Comparison of ENCODE assay signal across 8 cellular contexts in the genomic region with DNA sequence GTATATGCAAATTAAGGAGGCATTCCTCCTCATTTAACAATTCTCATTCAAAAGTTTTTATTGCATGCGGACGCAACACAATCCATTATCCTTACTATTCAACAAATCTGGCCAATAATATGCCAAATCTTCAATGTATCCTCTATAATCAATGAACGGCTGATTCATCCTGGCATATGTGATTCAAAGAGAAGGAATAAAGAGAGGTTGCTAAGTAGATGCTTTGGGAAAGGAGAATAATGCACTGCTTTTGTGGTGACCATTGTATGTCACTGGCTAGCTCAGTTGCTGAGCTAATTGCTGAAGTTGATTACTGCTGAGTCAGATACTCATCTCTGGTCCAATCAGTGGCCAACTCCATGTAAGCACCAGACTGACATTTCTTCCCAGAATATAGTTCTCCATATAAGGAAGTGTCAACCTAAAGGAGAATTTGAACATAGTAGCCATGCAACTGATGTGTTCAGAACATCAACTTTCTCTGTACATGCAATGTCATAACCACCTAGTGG.
DNase-seq lines count a peak whose midpoint lies in the region; ATAC-seq and TF ChIP-seq lines count a peak whose summit lies in the region.
"Had no signal": no experiment of that assay in that cellular context is flagged by ENCODE, and none has a peak within 500 bp of the region (broad histone marks: within the 10 kb centered on the region; RNA-seq: fewer than 3 reads in every experiment).

No MANE protein-coding gene starts in this region.

- H3K4me3 ChIP-seq in HAP-1: no peak overlapping the region
- H3K4me3 ChIP-seq in endodermal cell (ENCODE audit: low read length): no peak overlapping the region
- H3K4me3 ChIP-seq in trophoblast cell (ENCODE audit: low read depth, low read length): no peak overlapping the region
- H3K4me3 ChIP-seq: BLaER1 had no signal

- H3K4me1 Mint-ChIP-seq in endodermal cell: peaks cover 35% of the 10 kb centered on the region
- no peaks in the 10 kb centered on the region for H3K4me1 Mint-ChIP-seq in CD4-positive, alpha-beta T cell (ENCODE audit: low read depth)

- H3K79me1 ChIP-seq in trophoblast cell (ENCODE audit: low read length): no peaks in the 10 kb centered on the region

- no peak for TF ChIP-seq CTCF in endodermal cell (conservative IDR thresholded peaks at IDR 0.05)
- no peak for TF ChIP-seq CTCF in CD4-positive, alpha-beta T cell (IDR thresholded peaks at IDR 0.05)

- no peak overlapping the region for H3K23ac ChIP-seq in trophoblast cell (ENCODE audit: low read length)

- H4K91ac ChIP-seq in trophoblast cell (ENCODE audit: low read depth, low read length): no peak overlapping the region

- no peak overlapping the region for H2BK120ac ChIP-seq in trophoblast cell (ENCODE audit: insufficient read depth, low read length, poor library complexity)

- no peaks in the 10 kb centered on the region for H3K27me3 Mint-ChIP-seq in endodermal cell (ENCODE audit: insufficient read depth)
- H3K27me3 Mint-ChIP-seq in CD4-positive, alpha-beta T cell: no peaks in the 10 kb centered on the region

- H3K36me3 Mint-ChIP-seq in endodermal cell (ENCODE audit: low read depth): peaks cover 1% of the 10 kb centered on the region
- H3K36me3 Mint-ChIP-seq in CD4-positive, alpha-beta T cell (ENCODE audit: low read depth): no peaks in the 10 kb centered on the region

- DNase-seq in HAP-1 (ENCODE audit: low spot score in 2 of 2) (peak; percentile 53 to 96), SK-N-DZ (ENCODE audit: low spot score) (peak; percentile 27), endodermal cell (no peak), T1000 (lab: John Stamatoyannopoulos, UW) (no peak), trophoblast cell (no peak)
- DNase-seq in CD4-positive, alpha-beta T cell: no peak
- DNase-seq: DMS53 had no signal

- no peak overlapping the region for H3K4me3 Mint-ChIP-seq in endodermal cell
- H3K4me3 Mint-ChIP-seq in CD4-positive, alpha-beta T cell: no peak overlapping the region

- no peak overlapping the region for H2BK12ac ChIP-seq in trophoblast cell (ENCODE audit: low read length)

- no peak overlapping the region for H4K8ac ChIP-seq in trophoblast cell (ENCODE audit: low read depth, low read length)

- 32% methylated on average over 3 of the region's 3 CpGs; no CpG with 5 or more reads in 1 of the 2 experiments for WGBS in endodermal cell (ENCODE audit: insufficient coverage in 1 of 2, insufficient read length in 1 of 2), 2 experiments
- no CpG with 5 or more reads among the region's 3 CpGs for WGBS in trophoblast cell (ENCODE audit: extremely low coverage, insufficient coverage, insufficient read length)

- H3K79me2 ChIP-seq in trophoblast cell (ENCODE audit: control insufficient read depth, insufficient read depth, low read length, poor library complexity): no peaks in the 10 kb centered on the region

- no peaks in the 10 kb centered on the region for H3K9me3 ChIP-seq in HAP-1
- H3K9me3 ChIP-seq in endodermal cell (ENCODE audit: control insufficient read depth, low read length): peaks cover 20% of the 10 kb centered on the region
- H3K9me3 ChIP-seq in trophoblast cell (ENCODE audit: insufficient read depth, low read depth, low read length): no peaks in the 10 kb centered on the region
- no peaks in the 10 kb centered on the region for H3K9me3 ChIP-seq in CD4-positive, alpha-beta T cell (ENCODE audit: control insufficient read depth, low read length)
- H3K9me3 ChIP-seq: BLaER1 had no signal

- H3K4me1 ChIP-seq in HAP-1: peaks cover 27% of the 10 kb centered on the region
- peaks cover 9% of the 10 kb centered on the region for H3K4me1 ChIP-seq in endodermal cell (ENCODE audit: control insufficient read depth, insufficient read depth, low read length)
- peaks cover 0 to 9% of the 10 kb centered on the region in 2 experiments for H3K4me1 ChIP-seq in trophoblast cell (ENCODE audit: control insufficient read depth in 1 of 2, insufficient read depth in 2 of 2, low read length in 2 of 2)
- H3K4me1 ChIP-seq: BLaER1 had no signal

- H3K27ac ChIP-seq in endodermal cell (ENCODE audit: low read depth, low read length): peak overlapping the region; percentile 18
- H3K27ac ChIP-seq in trophoblast cell (ENCODE audit: low read depth, low read length): no peak overlapping the region
- no peak overlapping the region for H3K27ac ChIP-seq in CD4-positive, alpha-beta T cell (ENCODE audit: low read depth, low read length)
- H3K27ac ChIP-seq: BLaER1 had no signal

- H2AFZ ChIP-seq in trophoblast cell (ENCODE audit: insufficient read depth, low read length, poor library complexity): no peak overlapping the region

- H3K18ac ChIP-seq in trophoblast cell (ENCODE audit: low read length): no peak overlapping the region

- H4K12ac ChIP-seq in trophoblast cell (ENCODE audit: low read depth, low read length): no peak overlapping the region

- ATAC-seq in CD4-positive, alpha-beta T cell (ENCODE audit: poor library complexity): no peak

- H3K27me3 ChIP-seq in HAP-1 (ENCODE audit: low read depth) (no peaks in the 10 kb centered on the region), endodermal cell (ENCODE audit: control insufficient read depth, insufficient read depth, low read length, poor library complexity, severe bottlenecking) (no peaks in the 10 kb centered on the region), trophoblast cell (ENCODE audit: insufficient read depth, low read length) (no peaks in the 10 kb centered on the region)
- H3K27me3 ChIP-seq in CD4-positive, alpha-beta T cell (ENCODE audit: control insufficient read depth, insufficient read depth, low read length): no peaks in the 10 kb centered on the region
- H3K27me3 ChIP-seq: BLaER1 had no signal

- intact Hi-C loops in CD4-positive, alpha-beta T cell (cut with DNase I, micrococcal nuclease): no loop called here

- CTCF ChIA-PET in CD4-positive, alpha-beta T cell (lab: Charles Lee): no interaction called here

- no peak overlapping the region for H2AK5ac ChIP-seq in trophoblast cell (ENCODE audit: low read length)

- no peak overlapping the region for H3K4ac ChIP-seq in trophoblast cell (ENCODE audit: low read depth, low read length)

- H3K14ac ChIP-seq in trophoblast cell (ENCODE audit: low read length): no peak overlapping the region

- POLR2A ChIA-PET in CD4-positive, alpha-beta T cell (lab: Charles Lee): no interaction called here

- peaks cover 25% of the 10 kb centered on the region for H3K9me3 Mint-ChIP-seq in endodermal cell
- H3K9me3 Mint-ChIP-seq in CD4-positive, alpha-beta T cell: peaks cover 6% of the 10 kb centered on the region

- no peak overlapping the region for H2BK5ac ChIP-seq in trophoblast cell (ENCODE audit: low read depth, low read length, poor library complexity)

- H3K36me3 ChIP-seq in HAP-1 (replicated peaks): no peaks in the 10 kb centered on the region
- no peaks in the 10 kb centered on the region for H3K36me3 ChIP-seq in endodermal cell (ENCODE audit: control insufficient read depth, insufficient read depth, low read length)
- no peaks in the 10 kb centered on the region for H3K36me3 ChIP-seq in trophoblast cell (ENCODE audit: control insufficient read depth in 1 of 2, insufficient read depth in 2 of 2, low read length in 2 of 2)
- H3K36me3 ChIP-seq: BLaER1 had no signal

- in situ Hi-C loops in HAP-1 (cut with MboI; ENCODE audit: low sequenced_read_pairs): no loop called here

- H3K27ac Mint-ChIP-seq in endodermal cell: no peak overlapping the region
- H3K27ac Mint-ChIP-seq in CD4-positive, alpha-beta T cell: no peak overlapping the region

- H3K4me2 ChIP-seq in trophoblast cell (ENCODE audit: low read length): no peak overlapping the region
- H3K4me2 ChIP-seq: BLaER1 had no signal

- H3K9ac ChIP-seq in endodermal cell (ENCODE audit: extremely low read depth, low read length, poor library complexity, severe bottlenecking) (no peak overlapping the region), trophoblast cell (ENCODE audit: low read length) (no peak overlapping the region)
- H3K9ac ChIP-seq: BLaER1 had no signal

Comparison
In these comparisons a context has a peak if more than half of its experiments do, and no peak if none do; other contexts are left out.
1. DNase-seq: peak in HAP-1 (2 of 2) and SK-N-DZ (single experiment); none in endodermal cell (single experiment), T1000 (single experiment), trophoblast cell (0 of 2) and CD4-positive, alpha-beta T cell (0 of 10).